ENCODE assay signal across 8 cellular contexts in the genomic region with DNA sequence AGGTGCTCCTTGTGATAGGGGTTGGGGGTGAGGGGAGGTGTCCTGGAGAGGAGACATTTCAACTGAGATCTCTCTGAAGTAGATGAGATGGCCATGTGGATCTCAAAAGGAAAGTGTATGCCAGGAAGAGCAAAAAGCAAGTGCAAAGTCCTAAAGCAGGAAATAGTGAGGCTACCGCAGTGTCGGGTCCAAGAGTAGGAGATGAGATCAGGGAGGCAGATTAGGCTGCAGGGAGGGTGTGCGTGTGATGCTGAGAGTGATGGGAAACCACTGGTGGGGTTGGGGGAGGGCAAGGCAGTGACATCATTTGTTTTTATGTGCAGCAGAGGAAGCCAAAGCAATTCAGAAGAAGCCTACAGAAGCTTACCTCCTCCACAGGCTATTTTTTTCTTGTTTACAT. TPM values are rescaled to one million over a fixed set of nuclear protein-coding genes. Genes with fewer than 3 reads are reported as not detected.
DNase-seq lines count a peak whose midpoint lies in the region; ATAC-seq and TF ChIP-seq lines count a peak whose summit lies in the region.

No MANE protein-coding gene starts in this region.

- H3K9ac ChIP-seq in BLaER1 treated with 17β-estradiol and CSF1 and Interleukin-3, amounts not matched to agents 10 nM and 100 nM = no peak overlapping the region

- no peak for TF ChIP-seq POLR2A in heart left ventricle (IDR thresholded peaks at IDR 0.05)

- ATAC-seq in HG03342 (IDR thresholded peaks at IDR 0.05; ENCODE audit: unreplicated experiment) (peak; percentile 35), heart left ventricle (peak in 3 of 4 donors; percentile 54 to 77 (median 61)), GM21529 (IDR thresholded peaks at IDR 0.05; ENCODE audit: unreplicated experiment) (no peak), HG03469 (IDR thresholded peaks at IDR 0.05; ENCODE audit: unreplicated experiment) (no peak), GM19324 (IDR thresholded peaks at IDR 0.05; ENCODE audit: low FRiP score, unreplicated experiment) (no peak)

- no peaks in the 10 kb centered on the region for H3K9me3 ChIP-seq in BLaER1 treated with 17β-estradiol and CSF1 and Interleukin-3, amounts not matched to agents 10 nM and 100 nM (replicated peaks in 1 of 11)
- no peaks in the 10 kb centered on the region for H3K9me3 ChIP-seq in heart left ventricle

- no peak overlapping the region for H3K4me3 ChIP-seq in BLaER1 treated with 17β-estradiol and CSF1 and Interleukin-3, amounts not matched to agents 10 nM and 100 nM
- no peak overlapping the region for H3K4me3 ChIP-seq in heart left ventricle

- no peaks in the 10 kb centered on the region for H4K20me1 ChIP-seq in BLaER1 treated with 17β-estradiol and CSF1 and Interleukin-3, amounts not matched to agents 10 nM and 100 nM

- 31 to 35% (median 32%) methylated on average over 3 of the region's 3 CpGs for WGBS in heart left ventricle, 4 donors

- H3K36me3 ChIP-seq in BLaER1 treated with 17β-estradiol and CSF1 and Interleukin-3, amounts not matched to agents 10 nM and 100 nM = no peaks in the 10 kb centered on the region
- no peaks in the 10 kb centered on the region for H3K36me3 ChIP-seq in heart left ventricle

- peak; percentile 17 to 52 for DNase-seq in activated CD8-positive, alpha-beta memory T cell treated with anti-CD3 and anti-CD28 coated beads for 4 hours (ENCODE audit: low read depth in 2 of 2)
- DNase-seq in heart left ventricle = peak in 3 of 5 donors; percentile 38 to 48 (median 39)
- peak; percentile 44 for DNase-seq in stimulated activated CD8-positive, alpha-beta memory T cell treated with anti-CD3 and anti-CD28 coated beads, Interleukin-12 subunit alpha, Interleukin-12 subunit beta, amount 100 ng/mL, for 1 hour (ENCODE audit: low read depth)

- intact Hi-C loops in heart left ventricle (cut with DNase I) = loop anchor here in 1 of 10 donors (2.0 kb wide), 1 partner anchor 21 kb away; no protein-coding TSS in a partner anchor

- H3K4me1 ChIP-seq in BLaER1 treated with 17β-estradiol and CSF1 and Interleukin-3, amounts not matched to agents 10 nM and 100 nM = peaks cover 41 to 52% (median 46%) of the 10 kb centered on the region in 10 experiments
- H3K4me1 ChIP-seq in heart left ventricle = peaks cover 6 to 66% (median 43%) of the 10 kb centered on the region in 12 donors

- peak overlapping the region in 10 of 11 experiments; percentile 17 to 93 (median 80); a peak in 17 of 22 replicates for H3K4me2 ChIP-seq in BLaER1 treated with 17β-estradiol and CSF1 and Interleukin-3, amounts not matched to agents 10 nM and 100 nM

- H3K27ac ChIP-seq in BLaER1 treated with 17β-estradiol and CSF1 and Interleukin-3, amounts not matched to agents 10 nM and 100 nM = peak overlapping the region in 3 of 11 experiments; percentile 3 to 38 (median 7); a peak in 3 of 22 replicates
- H3K27ac ChIP-seq in heart left ventricle = peak overlapping the region in 3 of 12 donors; percentile 44 to 81 (median 52)

- H3K27me3 ChIP-seq in BLaER1 treated with 17β-estradiol and CSF1 and Interleukin-3, amounts not matched to agents 10 nM and 100 nM = peaks cover 0 to 6% (median 0%) of the 10 kb centered on the region in 11 experiments; a peak in 1 of 22 replicates
- H3K27me3 ChIP-seq in heart left ventricle = no peaks in the 10 kb centered on the region

- TF ChIP-seq CTCF in heart left ventricle (IDR thresholded peaks at IDR 0.05) = no peak

RNA-seq across cellular contexts. Expression of a gene that starts 28.5 kb away (rescaled TPM):
- 100 to 1,000 TPM; 101 to 172 (median 139) TPM for total RNA-seq in heart left ventricle
- polyA plus RNA-seq in heart left ventricle = 10 to 100 TPM; 15.0 to 99.4 TPM

Comparison
In these comparisons a context has a peak if more than half of its experiments do, and no peak if none do; other contexts are left out.
1. ATAC-seq: peak in HG03342 (single experiment) and heart left ventricle (3 of 4); none in GM21529 (single experiment), HG03469 (single experiment) and GM19324 (single experiment).
2. Peak in every context shown above with its lines, with median percentiles within 50 percentile points of each other: DNase-seq.